Comparison of ENCODE assay signal across 39 cellular contexts in genomic region chr14:40889126-40889525, GRCh38.
"Had no signal": no experiment of that assay in that cellular context is flagged by ENCODE, and none has a peak within 500 bp of the region (broad histone marks: within the 10 kb centered on the region; RNA-seq: fewer than 3 reads in every experiment).

No MANE protein-coding gene starts in this region.

- H3K4me1 ChIP-seq: adrenal gland, ascending aorta, body of pancreas, breast epithelium had no signal

- H3K27me3 ChIP-seq: adrenal gland, ascending aorta, body of pancreas, brain microvascular endothelial cell, breast epithelium, cardiac muscle cell had no signal

- H3K4me3 Mint-ChIP-seq: activated naive CD4-positive, alpha-beta T cell treated with anti-CD3 and anti-CD28 coated beads for 36 hours; activated naive CD4-positive, alpha-beta T cell treated with anti-CD3 and anti-CD28 coated beads, Interleukin-2, amount 10 ng/mL, durations not matched to agents 7 days and 5 days; activated naive CD4-positive, alpha-beta T cell treated with anti-CD3 and anti-CD28 coated beads, Interleukin-2, amount 50 U/mL, for 24 hours; activated naive CD8-positive, alpha-beta T cell; activated naive CD8-positive, alpha-beta T cell treated with anti-CD3 and anti-CD28 coated beads for 36 hours; activated naive CD8-positive, alpha-beta T cell treated with anti-CD3 and anti-CD28 coated beads, Interleukin-2, amount 10 ng/mL, durations not matched to agents 7 days and 5 days; activated naive CD8-positive, alpha-beta T cell treated with anti-CD3 and anti-CD28 coated beads, Interleukin-2, amount 50 U/mL, for 24 hours; activated T-cell treated with anti-CD3 and anti-CD28 coated beads, Interleukin-2, amount 50 U/mL, for 4 hours; activated T-cell treated with anti-CD3 and anti-CD28 coated beads, Interleukin-2, amount 50 U/mL, for 72 hours; activated T-helper 1 cell treated with anti-CD3 and anti-CD28 coated beads, Interleukin-12 subunit alpha, Interleukin-12 subunit beta, Interleukin-2, Interleukin-4 antibody, amounts not matched to agents 30 ng/mL and 10 ng/mL and 1 ng/mL, durations not matched to agents 14 hours and 24 hours and 36 hours; activated T-helper 17 cell treated with anti-CD3 and anti-CD28 coated beads, Interleukin-2, amount 50 U/mL, for 72 hours; brain; central memory CD8-positive, alpha-beta T cell had no signal

- H3K9me3 Mint-ChIP-seq: activated naive CD4-positive, alpha-beta T cell treated with anti-CD3 and anti-CD28 coated beads, Interleukin-2, amount 50 U/mL, for 24 hours; activated naive CD8-positive, alpha-beta T cell treated with anti-CD3 and anti-CD28 coated beads for 36 hours; activated naive CD8-positive, alpha-beta T cell treated with anti-CD3 and anti-CD28 coated beads, Interleukin-2, amount 10 ng/mL, durations not matched to agents 7 days and 5 days; activated T-cell treated with anti-CD3 and anti-CD28 coated beads, Interleukin-2, amount 50 U/mL, for 4 hours; activated T-helper 17 cell treated with anti-CD3 and anti-CD28 coated beads, Interleukin-2, amount 50 U/mL, for 72 hours; brain had no signal

- H3K27ac Mint-ChIP-seq: activated naive CD4-positive, alpha-beta T cell treated with anti-CD3 and anti-CD28 coated beads for 36 hours; activated naive CD4-positive, alpha-beta T cell treated with anti-CD3 and anti-CD28 coated beads, Interleukin-2, amount 10 ng/mL, durations not matched to agents 7 days and 5 days; activated naive CD4-positive, alpha-beta T cell treated with anti-CD3 and anti-CD28 coated beads, Interleukin-2, amount 50 U/mL, for 24 hours; activated naive CD4-positive, alpha-beta T cell treated with anti-CD3 and anti-CD28 coated beads, Interleukin-2, amount 50 U/mL, for 72 hours; activated naive CD8-positive, alpha-beta T cell; activated naive CD8-positive, alpha-beta T cell treated with anti-CD3 and anti-CD28 coated beads for 36 hours; activated naive CD8-positive, alpha-beta T cell treated with anti-CD3 and anti-CD28 coated beads, Interleukin-2, amount 10 ng/mL, durations not matched to agents 7 days and 5 days; activated naive CD8-positive, alpha-beta T cell treated with anti-CD3 and anti-CD28 coated beads, Interleukin-2, amount 50 U/mL, for 24 hours; activated T-cell treated with anti-CD3 and anti-CD28 coated beads, Interleukin-2, amount 50 U/mL, for 72 hours; activated T-helper 1 cell treated with anti-CD3 and anti-CD28 coated beads, Interleukin-12 subunit alpha, Interleukin-12 subunit beta, Interleukin-2, Interleukin-4 antibody, amounts not matched to agents 30 ng/mL and 10 ng/mL and 1 ng/mL, durations not matched to agents 14 hours and 24 hours and 36 hours; activated T-helper 17 cell treated with anti-CD3 and anti-CD28 coated beads, Interleukin-2, amount 50 U/mL, for 72 hours; activated T-helper 2 cell treated with anti-CD3 and anti-CD28 coated beads, Interferon-gamma antibody, Interleukin-2, Interleukin-4, amounts not matched to agents 10 μg/mL and 5 μg/mL and 100 μg/mL, durations not matched to agents 14 hours and 24 hours and 36 hours; brain had no signal

- H3K27ac ChIP-seq: adrenal gland, ascending aorta, body of pancreas, brain microvascular endothelial cell, breast epithelium, cardiac muscle cell had no signal

- H3K4me3 ChIP-seq: adrenal gland, ascending aorta, body of pancreas, breast epithelium, cardiac muscle cell had no signal

- FAIRE-seq: astrocyte, bronchial epithelial cell, colon had no signal

- H3K36me3 Mint-ChIP-seq: activated naive CD4-positive, alpha-beta T cell treated with anti-CD3 and anti-CD28 coated beads, Interleukin-2, amount 10 ng/mL, durations not matched to agents 7 days and 5 days; activated naive CD4-positive, alpha-beta T cell treated with anti-CD3 and anti-CD28 coated beads, Interleukin-2, amount 50 U/mL, for 24 hours; activated naive CD4-positive, alpha-beta T cell treated with anti-CD3 and anti-CD28 coated beads, Interleukin-2, amount 50 U/mL, for 72 hours; activated naive CD8-positive, alpha-beta T cell; activated naive CD8-positive, alpha-beta T cell treated with anti-CD3 and anti-CD28 coated beads for 36 hours; activated naive CD8-positive, alpha-beta T cell treated with anti-CD3 and anti-CD28 coated beads, Interleukin-2, amount 10 ng/mL, durations not matched to agents 7 days and 5 days; brain had no signal

- H3K4me1 Mint-ChIP-seq: activated naive CD4-positive, alpha-beta T cell treated with anti-CD3 and anti-CD28 coated beads, Interleukin-2, amount 10 ng/mL, durations not matched to agents 7 days and 5 days; activated naive CD4-positive, alpha-beta T cell treated with anti-CD3 and anti-CD28 coated beads, Interleukin-2, amount 50 U/mL, for 24 hours; activated naive CD8-positive, alpha-beta T cell treated with anti-CD3 and anti-CD28 coated beads for 36 hours; activated naive CD8-positive, alpha-beta T cell treated with anti-CD3 and anti-CD28 coated beads, Interleukin-2, amount 10 ng/mL, durations not matched to agents 7 days and 5 days; activated naive CD8-positive, alpha-beta T cell treated with anti-CD3 and anti-CD28 coated beads, Interleukin-2, amount 50 U/mL, for 24 hours; activated T-helper 17 cell treated with anti-CD3 and anti-CD28 coated beads, Interleukin-2, amount 50 U/mL, for 72 hours; brain; central memory CD8-positive, alpha-beta T cell had no signal

- H3K27me3 Mint-ChIP-seq: activated naive CD4-positive, alpha-beta T cell treated with anti-CD3 and anti-CD28 coated beads, Interleukin-2, amount 10 ng/mL, durations not matched to agents 7 days and 5 days; activated naive CD8-positive, alpha-beta T cell; activated naive CD8-positive, alpha-beta T cell treated with anti-CD3 and anti-CD28 coated beads for 36 hours; activated naive CD8-positive, alpha-beta T cell treated with anti-CD3 and anti-CD28 coated beads, Interleukin-2, amount 10 ng/mL, durations not matched to agents 7 days and 5 days; activated naive CD8-positive, alpha-beta T cell treated with anti-CD3 and anti-CD28 coated beads, Interleukin-2, amount 50 U/mL, for 24 hours; activated T-helper 17 cell treated with anti-CD3 and anti-CD28 coated beads, Interleukin-2, amount 50 U/mL, for 72 hours; central memory CD8-positive, alpha-beta T cell had no signal

- ATAC-seq: activated naive CD4-positive, alpha-beta T cell treated with anti-CD3 and anti-CD28 coated beads, Interleukin-2, amount 50 U/mL, for 72 hours; activated naive CD8-positive, alpha-beta T cell treated with anti-CD3 and anti-CD28 coated beads, Interleukin-2, amount 50 U/mL, for 24 hours; activated T-cell treated with anti-CD3 and anti-CD28 coated beads, Interleukin-2, amount 50 U/mL, for 4 hours; activated T-cell treated with anti-CD3 and anti-CD28 coated beads, Interleukin-2, amount 50 U/mL, for 72 hours; activated T-helper 17 cell treated with anti-CD3 and anti-CD28 coated beads, Interleukin-2, amount 50 U/mL, for 72 hours; body of pancreas had no signal

- H3K9me3 ChIP-seq: adrenal gland, ascending aorta, body of pancreas, breast epithelium had no signal

- H3K36me3 ChIP-seq: adrenal gland, ascending aorta, brain microvascular endothelial cell, breast epithelium, cardiac muscle cell had no signal

- DNase-seq: activated effector memory CD4-positive, alpha-beta T cell treated with anti-CD3 and anti-CD28 coated beads, Interleukin-2, amount 50 U/mL, for 16 hours; activated effector memory CD4-positive, alpha-beta T cell treated with Interleukin-2 at 50 U/mL for 16 hours; activated gamma-delta T cell; activated gamma-delta T cell treated with Interleukin-2 at 50 U/mL for 16 hours; activated naive CD4-positive, alpha-beta T cell; activated naive CD4-positive, alpha-beta T cell treated with anti-CD3 and anti-CD28 coated beads for 36 hours; activated naive CD4-positive, alpha-beta T cell treated with anti-CD3 and anti-CD28 coated beads, Interleukin-2, amount 10 ng/mL, durations not matched to agents 7 days and 5 days; activated naive CD4-positive, alpha-beta T cell treated with anti-CD3 and anti-CD28 coated beads, Interleukin-2, amount 50 U/mL, for 16 hours; activated naive CD4-positive, alpha-beta T cell treated with Interleukin-2 at 50 U/mL for 16 hours; activated naive CD8-positive, alpha-beta T cell treated with anti-CD3 and anti-CD28 coated beads for 36 hours; activated naive CD8-positive, alpha-beta T cell treated with anti-CD3 and anti-CD28 coated beads, Interleukin-2, amount 10 ng/mL, durations not matched to agents 7 days and 5 days; activated naive CD8-positive, alpha-beta T cell treated with anti-CD3 and anti-CD28 coated beads, Interleukin-2, amount 50 U/mL, for 24 hours; activated T-cell treated with anti-CD3 and anti-CD28 coated beads, Interleukin-2, amount 50 U/mL, for 4 hours; activated T-cell treated with anti-CD3 and anti-CD28 coated beads, Interleukin-2, amount 50 U/mL, for 48 hours; activated T-cell treated with anti-CD3 and anti-CD28 coated beads, Interleukin-2, amount 50 U/mL, for 72 hours; adrenal gland; amniotic stem cell; amygdala; anterior cingulate cortex; aorta; body of pancreas; brain microvascular endothelial cell; caudate nucleus; central memory CD4-positive, alpha-beta T cell; cerebellar nuclear complex had no signal
